ENCODE assay signal across 10 cellular contexts in the genomic region with DNA sequence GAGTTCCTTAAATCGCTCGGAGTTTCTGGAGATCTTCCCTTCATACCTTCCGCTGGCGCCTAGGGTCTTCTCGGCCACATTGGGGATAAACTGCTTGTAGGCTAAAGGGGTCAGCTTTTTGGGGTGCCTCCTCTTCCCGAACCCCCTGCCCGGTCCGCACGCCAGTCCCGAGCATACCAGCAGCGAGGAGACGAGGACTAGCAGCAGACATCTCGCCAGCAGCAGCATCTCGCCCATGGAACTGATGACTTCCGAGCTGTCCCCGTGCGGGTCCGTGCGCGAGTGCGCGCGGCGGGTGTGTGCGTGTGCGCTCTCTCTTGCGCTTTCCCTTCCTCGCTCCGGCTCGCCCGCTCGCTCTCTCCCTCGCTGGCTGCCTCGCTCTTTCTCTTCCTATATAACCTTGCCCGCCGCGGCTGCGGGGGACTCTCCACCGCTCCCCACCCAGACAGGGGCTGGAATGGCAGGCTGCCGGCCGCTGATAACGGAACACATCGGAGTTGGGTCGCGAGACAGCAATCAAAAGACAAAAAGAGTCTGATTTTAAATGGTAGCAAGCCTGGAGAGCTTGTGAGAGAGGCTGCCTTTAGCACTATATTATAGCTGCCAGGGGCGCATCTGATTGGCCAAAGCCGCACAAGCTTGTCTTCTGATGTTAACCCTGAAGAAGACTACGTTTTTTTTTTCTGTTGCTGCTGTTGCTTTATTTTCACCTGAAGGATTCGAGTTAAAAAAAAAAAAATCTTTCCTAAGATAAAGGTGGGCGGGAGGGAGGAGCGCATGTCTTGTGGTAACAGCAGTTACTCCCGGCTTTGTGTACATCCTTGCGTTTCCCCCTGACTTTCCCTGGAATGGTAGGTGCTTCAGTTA. TPM values are rescaled to one million over a fixed set of nuclear protein-coding genes. Genes with fewer than 3 reads are reported as not detected.
A peak's percentile ranks its signal among the peaks of the same experiment; 100 is the strongest.
DNase-seq lines count a peak whose midpoint lies in the region; ATAC-seq and TF ChIP-seq lines count a peak whose summit lies in the region.
"Had no signal": no experiment of that assay in that cellular context is flagged by ENCODE, and none has a peak within 500 bp of the region (broad histone marks: within the 10 kb centered on the region; RNA-seq: fewer than 3 reads in every experiment).

SHH (minus strand) TSS at position 569 of the 867 bp plus-strand sequence; CDS start at position 228, 341 bp downstream.

- H3K27me3 ChIP-seq in ACC112 (ENCODE audit: insufficient read depth, low read length) (peaks cover 85% of the 10 kb centered on the region), HCT116 (ENCODE audit: insufficient read depth, low read length) (0 out of 2 replicates have a peak, but pooled peaks cover 5% of the 10 kb centered on the region), brain microvascular endothelial cell (replicated peaks) (peaks cover 56% of the 10 kb centered on the region), body of pancreas (peaks cover 0 to 14% of the 10 kb centered on the region in 2 donors)

- WGBS in body of pancreas, 2 donors: 1 to 2% methylated on average over 31 to 53 of the region's 53 CpGs

- H3K79me2 ChIP-seq in ACC112 (ENCODE audit: control insufficient read depth, insufficient read depth, low read length, unreplicated experiment) (no peaks in the 10 kb centered on the region), HCT116 (ENCODE audit: insufficient read depth, low read length) (no peaks in the 10 kb centered on the region)

- H2AFZ ChIP-seq in ACC112 (ENCODE audit: low read length, unreplicated experiment): peak within 1 kb of the TSS; percentile 10
- H2AFZ ChIP-seq in HCT116 (ENCODE audit: low read depth, low read length, poor library complexity, severe bottlenecking): no peak within 1 kb of the TSS

- no peaks in the 10 kb centered on the region for H3K36me3 ChIP-seq in ACC112 (ENCODE audit: insufficient read depth, low read length)
- H3K36me3 ChIP-seq in HCT116 (ENCODE audit: control insufficient read depth in 1 of 2, insufficient read depth in 2 of 2, low read length in 2 of 2): no peaks in the 10 kb centered on the region
- no peaks in the 10 kb centered on the region for H3K36me3 ChIP-seq in brain microvascular endothelial cell (replicated peaks)
- H3K36me3 ChIP-seq in body of pancreas (replicated peaks in 1 of 2; ENCODE audit: insufficient read depth in 1 of 2, low read depth in 2 of 2): no peaks in the 10 kb centered on the region

- peaks cover 11% of the 10 kb centered on the region for H3K4me1 ChIP-seq in ACC112 (ENCODE audit: control insufficient read depth, insufficient read depth, low read length, unreplicated experiment)
- peaks cover 0 to 6% of the 10 kb centered on the region in 2 experiments; a peak in 2 of 4 replicates for H3K4me1 ChIP-seq in HCT116 (ENCODE audit: control insufficient read depth in 1 of 2, insufficient read depth in 2 of 2, low read length in 2 of 2)
- H3K4me1 ChIP-seq in body of pancreas: peaks cover 38% of the 10 kb centered on the region

- no peak for DNase-seq in HCT116 (ENCODE audit: low read depth, low spot score)
- no peak for DNase-seq in brain microvascular endothelial cell
- peak; percentile 4 for DNase-seq in midbrain (lab: John Stamatoyannopoulos, UW)
- DNase-seq in body of pancreas: no peak
- no peak for DNase-seq in NCI-H128 (lab: John Stamatoyannopoulos, UW; ENCODE audit: unreplicated experiment)
- DNase-seq in activated CD4-positive, CD25-positive, alpha-beta regulatory T cell treated with anti-CD3 and anti-CD28 coated beads, Interleukin-2, amount 50 U/mL, for 72 hours: no peak
- DNase-seq: NCI-H2081 treated with DMSO at 0.1 percent for 48 hours; stimulated activated CD4-positive, alpha-beta T cell treated with anti-CD3 and anti-CD28 coated beads, Interleukin-4, amount 100 ng/mL, for 24 hours had no signal

- no peaks in the 10 kb centered on the region for H3K9me2 ChIP-seq in HCT116 (ENCODE audit: insufficient read depth)

- no peak within 1 kb of the TSS for H3K27ac ChIP-seq in ACC112 (ENCODE audit: low read depth, low read length)
- no peak within 1 kb of the TSS for H3K27ac ChIP-seq in HCT116 (ENCODE audit: low read depth, low read length)
- no peak within 1 kb of the TSS for H3K27ac ChIP-seq in brain microvascular endothelial cell
- no peak within 1 kb of the TSS for H3K27ac ChIP-seq in body of pancreas

- no peaks in the 10 kb centered on the region for H4K20me1 ChIP-seq in HCT116 (ENCODE audit: insufficient read depth)

- TF ChIP-seq POLR2A in HCT116 (IDR thresholded peaks at IDR 0.05; ENCODE audit: borderline replicate concordance, extremely low read depth, insufficient read depth, insufficient read length) (no peak), body of pancreas (IDR thresholded peaks at IDR 0.05) (no peak)

- CTCF ChIA-PET in HCT116 (lab: Charles Lee): interaction anchor here (1.4 kb wide), 1 partner anchor 345 kb away, joined by 3 read pairs; no protein-coding TSS in a partner anchor

- TF ChIP-seq RAD21 in HCT116 (IDR thresholded peaks at IDR 0.05; ENCODE audit: low read depth): no peak

- POLR2A ChIA-PET in HCT116 (lab: Charles Lee): interaction anchor here (0.8 kb wide), 1 partner anchor 151 kb away, joined by 3 read pairs; no protein-coding TSS in a partner anchor

- ATAC-seq in HCT116 (no peak), body of pancreas (no peak), HG03159 (IDR thresholded peaks at IDR 0.05; ENCODE audit: unreplicated experiment) (no peak)

- no TSS peak for BruUV-seq in HCT116 (replicated peaks; lab: Mats Ljungman, UMichigan)

- H3K4me3 ChIP-seq in ACC112 (ENCODE audit: low read depth, low read length): peak within 1 kb of the TSS; percentile 71
- H3K4me3 ChIP-seq in HCT116 (replicated peaks in 1 of 2; ENCODE audit: low read depth in 1 of 2, low read length in 2 of 2): peak within 1 kb of the TSS; percentile 24 to 49
- H3K4me3 ChIP-seq in brain microvascular endothelial cell (ENCODE audit: low read depth, low read length): peak within 1 kb of the TSS; percentile 41
- H3K4me3 ChIP-seq in body of pancreas: no peak within 1 kb of the TSS

- H3K4me2 ChIP-seq in HCT116 (ENCODE audit: low read length): peak within 1 kb of the TSS; percentile 68

- TF ChIP-seq CTCF in HCT116 (IDR thresholded peaks at IDR 0.05 in 2 of 3, conservative IDR thresholded peaks at IDR 0.05 in 1 of 3; ENCODE audit: borderline replicate concordance in 1 of 3, insufficient read depth in 1 of 3, low read depth in 2 of 3, low read length in 2 of 3) (no peak), brain microvascular endothelial cell (IDR thresholded peaks at IDR 0.05; ENCODE audit: low read depth, low read length, missing control alignments) (no peak), body of pancreas (IDR thresholded peaks at IDR 0.05) (no peak)

- H3K9ac ChIP-seq in HCT116 (ENCODE audit: low read length): no peak within 1 kb of the TSS

- intact Hi-C loops in HCT116 (cut with micrococcal nuclease) (no loop called here), body of pancreas (cut with DNase I) (no loop called here)

- in situ Hi-C loops in brain microvascular endothelial cell (cut with HindIII; ENCODE audit: low pct_ligation_motif_present, low sequenced_read_pairs): no loop called here

- RAD21 ChIA-PET in HCT116 (lab: Charles Lee; ENCODE audit: low non-redundant PET in 1 of 2, low total read pairs in 2 of 2, uncharacterized antibody in 2 of 2, unreplicated experiment in 2 of 2): no interaction called here

- H3K9me3 ChIP-seq in HCT116 (ENCODE audit: control insufficient read depth in 1 of 2, insufficient read depth in 1 of 2, low read depth in 1 of 2, low read length in 2 of 2) (no peaks in the 10 kb centered on the region), body of pancreas (no peaks in the 10 kb centered on the region)

TF ChIP-seq in HCT116, 20 proteins besides CTCF, POLR2A, EP300 and RAD21:
- TF ChIP-seq CBX3 (IDR thresholded peaks at IDR 0.05; ENCODE audit: low read depth) (no peak), FOSL1 (IDR thresholded peaks at IDR 0.05; ENCODE audit: low read depth) (no peak), EZH2phosphoT487 (IDR thresholded peaks at IDR 0.05; ENCODE audit: borderline replicate concordance) (no peak), ZBTB33 (IDR thresholded peaks at IDR 0.05; ENCODE audit: extremely low read depth, insufficient replicate concordance, low read length) (no peak), ZNF274 (IDR thresholded peaks at IDR 0.05; ENCODE audit: low read depth, low read length) (no peak), SP1 (IDR thresholded peaks at IDR 0.05; ENCODE audit: low read depth) (no peak), SIN3A (IDR thresholded peaks at IDR 0.05; ENCODE audit: low read depth) (no peak), JUND (IDR thresholded peaks at IDR 0.05) (no peak), ELF1 (IDR thresholded peaks at IDR 0.05; ENCODE audit: borderline replicate concordance, low read depth) (no peak), TCF7L2 (IDR thresholded peaks at IDR 0.05; ENCODE audit: borderline replicate concordance, extremely low read depth, insufficient read depth, insufficient read length) (no peak)

RNA-seq across cellular contexts. Expression of gene SHH, which starts in this region (rescaled TPM):
- total RNA-seq in HCT116 (2021; ENCODE audit: unreplicated experiment) (0.32 TPM), body of pancreas (under 1 TPM; 0.33 to 0.78 TPM)
- 0.08 and 0.11 TPM in 2 replicates for polyA plus RNA-seq in HCT116 (2012)

Comparison
In these comparisons a context has a peak if more than half of its experiments do, and no peak if none do; other contexts are left out.
1. H3K4me3 ChIP-seq: peak in ACC112 (single experiment), HCT116 (2 of 2) and brain microvascular endothelial cell (single experiment); none in body of pancreas (0 of 2).